Comparison of ENCODE assay signal across 8 cellular contexts in the genomic region with DNA sequence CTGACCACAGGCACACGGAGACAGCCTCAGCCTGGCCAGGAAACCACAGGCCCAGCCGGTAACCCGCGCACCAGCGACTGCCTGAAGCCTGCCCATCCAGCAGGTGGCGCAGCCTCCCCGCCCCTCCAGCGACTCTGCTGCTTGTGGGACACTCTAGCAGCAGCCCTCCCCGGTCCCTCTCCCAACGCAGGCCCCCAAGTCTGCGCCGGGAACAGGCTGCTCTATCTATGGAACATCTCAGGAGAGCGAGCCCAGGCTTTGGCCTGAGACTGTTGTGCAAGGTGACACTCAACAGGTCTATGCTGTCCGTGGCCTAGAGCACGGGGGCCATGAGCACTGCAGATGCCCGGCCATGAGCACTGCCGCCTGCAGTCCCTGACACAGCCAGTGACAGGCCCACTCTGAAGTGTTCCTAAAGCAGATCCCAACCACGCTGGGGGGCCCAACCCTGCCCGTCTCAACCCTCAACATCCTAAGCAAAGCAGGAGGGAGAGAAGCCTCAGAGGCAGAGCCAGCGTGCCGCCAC. TPM values are rescaled to one million over a fixed set of nuclear protein-coding genes. Genes with fewer than 3 reads are reported as not detected.
A peak's percentile ranks its signal among the peaks of the same experiment; 100 is the strongest.
DNase-seq lines count a peak whose midpoint lies in the region; ATAC-seq, FAIRE-seq and TF ChIP-seq lines count a peak whose summit lies in the region.

No MANE protein-coding gene starts in this region.

- H3K4me1 Mint-ChIP-seq in WTC11, result no peaks in the 10 kb centered on the region

- H3K36me3 Mint-ChIP-seq in WTC11, result peaks cover 83% of the 10 kb centered on the region

- TF ChIP-seq CTCF in AG04450 (IDR thresholded peaks at IDR 0.05; ENCODE audit: low read depth, low read length) (peak; percentile 35), WTC11 (IDR thresholded peaks at IDR 0.05) (peak; percentile 74), left ventricle myocardium inferior (IDR thresholded peaks at IDR 0.05; ENCODE audit: borderline replicate concordance) (peak; percentile 37), upper lobe of left lung (IDR thresholded peaks at IDR 0.05) (peak in 5 of 6 experiments; percentile 20 to 47 (median 36))

- TF ChIP-seq EP300 in upper lobe of left lung (IDR thresholded peaks at IDR 0.05), result no peak

- peak; percentile 18 for FAIRE-seq in GM18507 (lab: Jason Lieb, UNC)

- H3K27me3 ChIP-seq in AG04450 (ENCODE audit: control insufficient read depth, insufficient read depth, low read length), result no peaks in the 10 kb centered on the region
- H3K27me3 ChIP-seq in left ventricle myocardium inferior (ENCODE audit: low read depth), result no peaks in the 10 kb centered on the region
- no peaks in the 10 kb centered on the region for H3K27me3 ChIP-seq in upper lobe of left lung

- ATAC-seq in WTC11 (peak; percentile 90), upper lobe of left lung (ENCODE audit: low FRiP score in 2 of 2) (no peak), GM21723 (IDR thresholded peaks at IDR 0.05; ENCODE audit: unreplicated experiment) (no peak), GM18868 (IDR thresholded peaks at IDR 0.05; ENCODE audit: unreplicated experiment) (no peak)

- H3K4me1 ChIP-seq in left ventricle myocardium inferior, result no peaks in the 10 kb centered on the region
- H3K4me1 ChIP-seq in upper lobe of left lung, result peaks cover 0 to 8% (median 2%) of the 10 kb centered on the region in 4 donors

- no peak for DNase-seq in AG04450 (ENCODE audit: low read depth, low spot score)
- DNase-seq in GM18507 (ENCODE audit: extremely low spot score, insufficient read length, low read depth), result peak; percentile 35
- peak; percentile 89 for DNase-seq in WTC11 (ENCODE audit: low spot score)
- no peak for DNase-seq in left ventricle myocardium inferior
- DNase-seq in upper lobe of left lung, result peak in 1 of 2 donors; percentile 86
- DNase-seq in inferior parietal cortex (ENCODE audit: extremely low spot score), result no peak

- intact Hi-C loops in left ventricle myocardium inferior (cut with micrococcal nuclease), result no loop called here

- no peak for TF ChIP-seq POLR2A in upper lobe of left lung (IDR thresholded peaks at IDR 0.05)

- 73 to 80% methylated on average over 1 to 19 of the region's 21 CpGs for WGBS in upper lobe of left lung, 2 donors

- POLR2A ChIA-PET in AG04450 (lab: Yijun Ruan, JAX), result no interaction called here
- POLR2A ChIA-PET in WTC11 (lab: Charles Lee), result no interaction called here

- peak overlapping the region; percentile 45; the same call in 1 of the 2 replicates for H3K27ac Mint-ChIP-seq in WTC11

- H3K36me3 ChIP-seq in left ventricle myocardium inferior, result peaks cover 84% of the 10 kb centered on the region
- peaks cover 27 to 90% (median 73%) of the 10 kb centered on the region in 4 donors for H3K36me3 ChIP-seq in upper lobe of left lung

- no peaks in the 10 kb centered on the region for H3K27me3 Mint-ChIP-seq in WTC11 (ENCODE audit: low read depth)

- H3K27ac ChIP-seq in AG04450 (ENCODE audit: low read depth, low read length), result no peak overlapping the region
- H3K27ac ChIP-seq in left ventricle myocardium inferior (replicated peaks), result no peak overlapping the region
- no peak overlapping the region for H3K27ac ChIP-seq in upper lobe of left lung

- no peaks in the 10 kb centered on the region for H3K9me3 Mint-ChIP-seq in WTC11

- H3K9me3 ChIP-seq in AG04450 (ENCODE audit: control insufficient read depth, insufficient read depth, low read length), result no peaks in the 10 kb centered on the region; the same call in 1 of the 2 replicates
- H3K9me3 ChIP-seq in left ventricle myocardium inferior (replicated peaks), result no peaks in the 10 kb centered on the region
- H3K9me3 ChIP-seq in upper lobe of left lung, result no peaks in the 10 kb centered on the region

- H3K4me3 ChIP-seq in AG04450 (ENCODE audit: low read depth, low read length) (no peak overlapping the region), left ventricle myocardium inferior (no peak overlapping the region), upper lobe of left lung (no peak overlapping the region)

- CTCF ChIA-PET in AG04450 (lab: Charles Lee) (no interaction called here), WTC11 (lab: Charles Lee) (interaction anchor here (1.0 kb wide), 1 partner anchor 11 kb away, joined by 3 read pairs; no protein-coding TSS in a partner anchor)

- H3K4me3 Mint-ChIP-seq in WTC11, result no peak overlapping the region

TF ChIP-seq in WTC11, 78 proteins besides CTCF, POLR2A, EP300 and RAD21:
- TF ChIP-seq, protein P1, sequence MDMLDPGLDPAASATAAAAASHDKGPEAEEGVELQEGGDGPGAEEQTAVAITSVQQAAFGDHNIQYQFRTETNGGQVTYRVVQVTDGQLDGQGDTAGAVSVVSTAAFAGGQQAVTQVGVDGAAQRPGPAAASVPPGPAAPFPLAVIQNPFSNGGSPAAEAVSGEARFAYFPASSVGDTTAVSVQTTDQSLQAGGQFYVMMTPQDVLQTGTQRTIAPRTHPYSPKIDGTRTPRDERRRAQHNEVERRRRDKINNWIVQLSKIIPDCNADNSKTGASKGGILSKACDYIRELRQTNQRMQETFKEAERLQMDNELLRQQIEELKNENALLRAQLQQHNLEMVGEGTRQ (CRISPR knock-in tag; IDR thresholded peaks at IDR 0.05), result no peak
- TF ChIP-seq, protein P2, sequence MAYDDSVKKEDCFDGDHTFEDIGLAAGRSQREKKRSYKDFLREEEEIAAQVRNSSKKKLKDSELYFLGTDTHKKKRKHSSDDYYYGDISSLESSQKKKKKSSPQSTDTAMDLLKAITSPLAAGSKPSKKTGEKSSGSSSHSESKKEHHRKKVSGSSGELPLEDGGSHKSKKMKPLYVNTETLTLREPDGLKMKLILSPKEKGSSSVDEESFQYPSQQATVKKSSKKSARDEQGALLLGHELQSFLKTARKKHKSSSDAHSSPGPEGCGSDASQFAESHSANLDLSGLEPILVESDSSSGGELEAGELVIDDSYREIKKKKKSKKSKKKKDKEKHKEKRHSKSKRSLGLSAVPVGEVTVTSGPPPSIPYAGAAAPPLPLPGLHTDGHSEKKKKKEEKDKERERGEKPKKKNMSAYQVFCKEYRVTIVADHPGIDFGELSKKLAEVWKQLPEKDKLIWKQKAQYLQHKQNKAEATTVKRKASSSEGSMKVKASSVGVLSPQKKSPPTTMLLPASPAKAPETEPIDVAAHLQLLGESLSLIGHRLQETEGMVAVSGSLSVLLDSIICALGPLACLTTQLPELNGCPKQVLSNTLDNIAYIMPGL (CRISPR knock-in tag; IDR thresholded peaks at IDR 0.05), result 0 out of 2 replicates have a peak, but pooled peaks have one; percentile 59
- TF ChIP-seq ZNF512 (CRISPR knock-in tag; IDR thresholded peaks at IDR 0.05; ENCODE audit: borderline replicate concordance), result no peak

RNA-seq across cellular contexts. Expression of gene WDR4, which starts 28.4 kb away (rescaled TPM):
- polyA plus RNA-seq in AG04450 (2011; rRNA removed), result 8.9 and 10.6 TPM in 2 replicates
- polyA minus RNA-seq in AG04450 (2011; rRNA and poly(A)+ RNA removed), result 12.7 and 19.1 TPM in 2 replicates
- total RNA-seq in WTC11 (2021) (41.5 to 42.6 TPM (median 42.2 TPM) in 3 replicates), left ventricle myocardium inferior (6.0 TPM), upper lobe of left lung (10 to 100 TPM; 10.2 to 49.2 (median 18.6) TPM)

RNA-seq across cellular contexts. Expression of gene NDUFV3, which starts 42.2 kb away (rescaled TPM):
- 25.9 and 26.9 TPM in 2 replicates for polyA plus RNA-seq in AG04450 (2011; rRNA removed)
- polyA minus RNA-seq in AG04450 (2011; rRNA and poly(A)+ RNA removed), result 33.6 and 34.0 TPM in 2 replicates
- total RNA-seq in WTC11 (2021) (28.5 to 32.6 TPM (median 30.9 TPM) in 3 replicates), left ventricle myocardium inferior (52.0 TPM), upper lobe of left lung (10 to 100 TPM; 33.7 to 97.4 (median 44.9) TPM)

Comparison
In these comparisons a context has a peak if more than half of its experiments do, and no peak if none do; other contexts are left out.
1. DNase-seq: peak in GM18507 (single experiment) and WTC11 (single experiment); none in AG04450 (single experiment), left ventricle myocardium inferior (single experiment) and inferior parietal cortex (single experiment).
2. Peak in every context shown above with its lines, with median percentiles within 50 percentile points of each other: CTCF ChIP-seq.